29 cellular contexts compared by ENCODE assay signal in the genomic region with DNA sequence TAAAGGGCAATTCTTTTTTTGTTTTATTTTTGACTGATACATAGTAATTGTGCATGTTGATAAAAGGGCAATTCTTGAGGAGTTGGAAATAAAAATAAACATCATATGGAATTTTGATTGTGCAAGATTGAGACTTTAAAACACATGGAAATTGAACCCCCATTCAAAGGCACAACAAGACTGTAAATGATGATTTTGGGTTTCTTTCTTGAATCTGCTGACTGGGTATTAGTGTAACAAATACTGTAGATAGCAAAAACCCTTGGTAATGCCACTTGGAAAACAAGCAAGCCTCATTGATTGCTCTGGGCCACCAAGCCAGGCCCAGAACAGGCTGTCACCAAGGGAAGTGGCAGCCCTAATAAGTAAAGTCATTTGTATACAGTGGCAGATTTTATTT.
"Had no signal": no experiment of that assay in that cellular context is flagged by ENCODE, and none has a peak within 500 bp of the region (broad histone marks: within the 10 kb centered on the region; RNA-seq: fewer than 3 reads in every experiment).

No MANE protein-coding gene starts in this region.

- H3K9me3 ChIP-seq: left lung, lower lobe of right lung, pancreas, prostate gland, tibial nerve, uterus had no signal

- H3K4me1 Mint-ChIP-seq: immature natural killer cell; naive thymus-derived CD8-positive, alpha-beta T cell; nephron; neural crest cell; stimulated activated memory B cell treated with anti-CD40 and anti-IgM and Interleukin-4, amounts not matched to agents 10 μg/mL and 1 μg/mL and 100 μg/mL, for 72 hours; stimulated activated naive CD8-positive, alpha-beta T cell treated with anti-CD3 and anti-CD28 coated beads, Interleukin-15, amount 100 ng/mL, for 72 hours had no signal

- H3K4me1 ChIP-seq: left lung, lower lobe of right lung, pancreas, prostate gland, tibial nerve, uterus had no signal

- H3K27me3 ChIP-seq: left lung, pancreas, tibial nerve, uterus had no signal

- H3K4me2 ChIP-seq: smooth muscle cell had no signal

- H3K4me3 ChIP-seq: left lung, lower lobe of right lung, pancreas, prostate gland, smooth muscle cell, tibial nerve, uterus had no signal

- DNase-seq: immature natural killer cell; kidney; left colon; left lung; lower lobe of right lung; mammary epithelial cell; mesenchymal stem cell; naive thymus-derived CD8-positive, alpha-beta T cell; nucleus accumbens; pancreas; posterior cingulate gyrus; retina; right cardiac atrium; stimulated activated CD4-positive, alpha-beta T cell treated with anti-CD3 and anti-CD28 coated beads, Interleukin-1b, Interleukin-23, amount 100 ng/mL, for 48 hours; stimulated activated CD4-positive, alpha-beta T cell treated with anti-CD3 and anti-CD28 coated beads, Interleukin-2, amount 100 ng/mL, for 48 hours; stimulated activated CD4-positive, alpha-beta T cell treated with anti-CD3 and anti-CD28 coated beads, Interleukin-4, amount 100 ng/mL, for 4 hours; stimulated activated CD8-positive, alpha-beta memory T cell treated with anti-CD3 and anti-CD28 coated beads, Interleukin-4, amount 100 ng/mL, for 48 hours; stimulated activated naive CD4-positive, alpha-beta T cell treated with Interleukin-2 at 50 U/mL for 16 hours; stimulated activated naive CD8-positive, alpha-beta T cell treated with anti-CD3 and anti-CD28 coated beads, Interleukin-15, amount 100 ng/mL, for 72 hours; substantia nigra; uterus had no signal

- H3K27me3 Mint-ChIP-seq: stimulated activated naive CD8-positive, alpha-beta T cell treated with anti-CD3 and anti-CD28 coated beads, Interleukin-15, amount 100 ng/mL, for 72 hours; type B pancreatic cell had no signal

- ATAC-seq: left colon; left lung; lower lobe of right lung; naive thymus-derived CD8-positive, alpha-beta T cell; pancreas; right cardiac atrium; stimulated activated memory B cell treated with anti-CD40 and anti-IgM and Interleukin-4, amounts not matched to agents 10 μg/mL and 1 μg/mL and 100 μg/mL, for 72 hours; stimulated activated naive CD8-positive, alpha-beta T cell treated with anti-CD3 and anti-CD28 coated beads, Interleukin-15, amount 100 ng/mL, for 72 hours had no signal

- FAIRE-seq: islet of Langerhans, kidney, pancreas had no signal

- H3K27ac ChIP-seq: left lung, lower lobe of right lung, pancreas, prostate gland, tibial nerve, uterus had no signal

- H3K36me3 Mint-ChIP-seq: immature natural killer cell; naive thymus-derived CD8-positive, alpha-beta T cell; stimulated activated memory B cell treated with anti-CD40 and anti-IgM and Interleukin-4, amounts not matched to agents 10 μg/mL and 1 μg/mL and 100 μg/mL, for 72 hours had no signal

- H3K4me3 Mint-ChIP-seq: immature natural killer cell; naive thymus-derived CD8-positive, alpha-beta T cell; nephron; neural crest cell; stimulated activated memory B cell treated with anti-CD40 and anti-IgM and Interleukin-4, amounts not matched to agents 10 μg/mL and 1 μg/mL and 100 μg/mL, for 72 hours; stimulated activated naive CD8-positive, alpha-beta T cell treated with anti-CD3 and anti-CD28 coated beads, Interleukin-15, amount 100 ng/mL, for 72 hours; type B pancreatic cell had no signal

- H3K9me3 Mint-ChIP-seq: immature natural killer cell; naive thymus-derived CD8-positive, alpha-beta T cell; nephron; neural crest cell; stimulated activated memory B cell treated with anti-CD40 and anti-IgM and Interleukin-4, amounts not matched to agents 10 μg/mL and 1 μg/mL and 100 μg/mL, for 72 hours; stimulated activated naive CD8-positive, alpha-beta T cell treated with anti-CD3 and anti-CD28 coated beads, Interleukin-15, amount 100 ng/mL, for 72 hours; type B pancreatic cell had no signal

- H3K36me3 ChIP-seq: left lung, lower lobe of right lung, pancreas, prostate gland, tibial nerve, uterus had no signal

- H3K27ac Mint-ChIP-seq: immature natural killer cell; naive thymus-derived CD8-positive, alpha-beta T cell; nephron; stimulated activated memory B cell treated with anti-CD40 and anti-IgM and Interleukin-4, amounts not matched to agents 10 μg/mL and 1 μg/mL and 100 μg/mL, for 72 hours; stimulated activated naive CD8-positive, alpha-beta T cell treated with anti-CD3 and anti-CD28 coated beads, Interleukin-15, amount 100 ng/mL, for 72 hours; type B pancreatic cell had no signal
